In the genomic region with DNA sequence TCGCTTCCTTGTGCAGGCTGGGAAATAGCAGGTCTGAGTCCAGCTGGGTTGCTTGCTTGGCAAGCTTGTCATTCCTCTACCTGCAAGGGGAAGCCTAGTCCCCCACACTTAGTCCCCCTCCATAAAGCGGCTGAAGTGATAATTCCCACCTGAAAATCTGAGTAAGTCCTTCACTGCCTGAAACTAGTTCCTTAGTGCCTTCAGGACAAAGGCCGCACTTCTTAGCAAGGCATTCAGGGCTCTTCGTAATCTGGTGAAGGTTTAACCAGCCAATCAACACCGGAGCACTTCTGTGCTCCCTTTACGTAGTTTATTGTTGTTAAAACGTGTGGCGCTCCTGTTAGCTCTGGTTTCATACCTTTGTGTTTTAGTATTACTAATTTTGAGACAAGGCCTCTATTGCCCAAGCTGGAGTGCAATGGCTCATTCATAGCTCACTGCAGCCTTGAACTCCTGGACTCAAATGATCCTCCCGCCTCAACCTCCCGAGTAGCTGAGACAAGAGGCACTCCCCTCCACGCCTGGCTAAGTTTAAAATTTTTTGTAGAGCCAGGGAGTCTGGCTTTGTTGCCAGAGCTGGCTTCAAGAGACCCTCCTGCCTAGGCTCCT, we compare ENCODE assay signal across 8 cellular contexts.
DNase-seq lines count a peak whose midpoint lies in the region; ATAC-seq and TF ChIP-seq lines count a peak whose summit lies in the region.

No MANE protein-coding gene starts in this region.

- DNase-seq in RWPE2 (ENCODE audit: low spot score) (no peak), fibroblast of pulmonary artery (ENCODE audit: low read depth) (no peak), skeletal muscle cell (ENCODE audit: low read depth) (no peak), cerebellar cortex (ENCODE audit: low spot score) (no peak), NCI-H526 treated with DMSO at 0.1 percent for 48 hours (lab: John Stamatoyannopoulos, UW) (no peak), DMS79 (lab: John Stamatoyannopoulos, UW) (no peak)

- H3K4me3 ChIP-seq in RWPE2 (ENCODE audit: severe bottlenecking): peak overlapping the region; percentile 96
- H3K4me3 ChIP-seq in fibroblast of pulmonary artery (replicated peaks; ENCODE audit: low read depth, low read length): peak overlapping the region; percentile 87
- H3K4me3 ChIP-seq in skeletal muscle cell (ENCODE audit: low read depth, low read length): peak overlapping the region; percentile 98

- peak; percentile 7 for ATAC-seq in GM21723 (IDR thresholded peaks at IDR 0.05; ENCODE audit: unreplicated experiment)
- peak; percentile 13; the same call in 2 of the 3 replicates for ATAC-seq in RWPE2 (ENCODE audit: low read depth)
- ATAC-seq in GM21381 (IDR thresholded peaks at IDR 0.05; ENCODE audit: unreplicated experiment): no peak

- H3K36me3 ChIP-seq in RWPE2 (ENCODE audit: low read depth): no peaks in the 10 kb centered on the region

- H3K27me3 ChIP-seq in RWPE2 (ENCODE audit: insufficient read depth, poor library complexity, severe bottlenecking): no peaks in the 10 kb centered on the region

- TF ChIP-seq CTCF in RWPE2 (IDR thresholded peaks at IDR 0.05; ENCODE audit: poor library complexity, severe bottlenecking) (no peak), fibroblast of pulmonary artery (IDR thresholded peaks at IDR 0.05; ENCODE audit: low read length, missing control alignments) (no peak)

- H3K4me1 ChIP-seq in RWPE2 (ENCODE audit: insufficient read depth, poor library complexity, severe bottlenecking): peaks cover 12% of the 10 kb centered on the region

- H3K9me3 ChIP-seq in RWPE2 (ENCODE audit: severe bottlenecking): no peaks in the 10 kb centered on the region

- H3K27ac ChIP-seq in RWPE2 (ENCODE audit: poor library complexity, severe bottlenecking): peak overlapping the region; percentile 42
